In genomic region chr12:71061451-71061850, GRCh38 we compare ENCODE assay signal across 15 cellular contexts.
DNase-seq lines count a peak whose midpoint lies in the region; FAIRE-seq and TF ChIP-seq lines count a peak whose summit lies in the region.
"Had no signal": no experiment of that assay in that cellular context is flagged by ENCODE, and none has a peak within 500 bp of the region (broad histone marks: within the 10 kb centered on the region; RNA-seq: fewer than 3 reads in every experiment).

No MANE protein-coding gene starts in this region.

- no peak for FAIRE-seq in small intestine (lab: Jason Lieb, UNC)
- FAIRE-seq: A549, GM12878, GM18507 had no signal

- H3K9me3 ChIP-seq in small intestine (ENCODE audit: control insufficient read depth, low read depth) = no peaks in the 10 kb centered on the region
- H3K9me3 ChIP-seq: A549 had no signal

- in situ Hi-C loops in Caki2 (cut with HindIII; ENCODE audit: low pct_unique_long_range_greater_than_20kb, low sequenced_read_pairs) = no loop called here

- H3K27ac Mint-ChIP-seq in chondrocyte (ENCODE audit: unreplicated experiment) = no peak overlapping the region
- H3K27ac Mint-ChIP-seq: CD4-positive, CD25-positive, alpha-beta regulatory T cell; HFFc6; IgD-negative memory B cell had no signal

- H3K36me3 Mint-ChIP-seq in chondrocyte (ENCODE audit: low read depth) = no peaks in the 10 kb centered on the region
- H3K36me3 Mint-ChIP-seq: CD4-positive, CD25-positive, alpha-beta regulatory T cell; IgD-negative memory B cell had no signal

- H3K27me3 ChIP-seq in small intestine (ENCODE audit: control insufficient read depth in 2 of 2, insufficient read depth in 2 of 2, low read length in 2 of 2) = no peaks in the 10 kb centered on the region

- H3K36me3 ChIP-seq in small intestine (ENCODE audit: control insufficient read depth in 2 of 2, insufficient read depth in 2 of 2, low read length in 2 of 2) = no peaks in the 10 kb centered on the region

- H3K4me3 ChIP-seq in epithelial cell of proximal tubule (ENCODE audit: low read depth, low read length) (no peak overlapping the region), small intestine (ENCODE audit: low read depth in 1 of 2, low read length in 2 of 2) (no peak overlapping the region)
- H3K4me3 ChIP-seq: A549, GM12878 had no signal

- H3K9me3 Mint-ChIP-seq in chondrocyte (ENCODE audit: low read depth) = peaks cover 3% of the 10 kb centered on the region

- WGBS in small intestine, 3 donors = 19 to 61% (median 42%) methylated on average over 1 of the region's 1 CpG

- DNase-seq in Caki2 (ENCODE audit: low read depth) (peak; percentile 27), epithelial cell of proximal tubule (ENCODE audit: low read depth) (peak; percentile 49), left kidney (ENCODE audit: low read depth, low spot score) (peak; percentile 59), small intestine (peak; percentile 39), chondrocyte (ENCODE audit: low spot score) (no peak), NCI-H1930 (lab: John Stamatoyannopoulos, UW) (no peak)
- no peak for DNase-seq in activated CD4-positive, alpha-beta T cell treated with anti-CD3 and anti-CD28 coated beads for 48 hours
- DNase-seq: CD4-positive, CD25-positive, alpha-beta regulatory T cell; DMS79; HCEC 1CT; HFFc6 had no signal

- H3K4me1 Mint-ChIP-seq in chondrocyte (ENCODE audit: low read depth) = peaks cover 23% of the 10 kb centered on the region
- H3K4me1 Mint-ChIP-seq: CD4-positive, CD25-positive, alpha-beta regulatory T cell; IgD-negative memory B cell had no signal

- TF ChIP-seq CTCF in epithelial cell of proximal tubule (conservative IDR thresholded peaks at IDR 0.05; ENCODE audit: low read depth, low read length) (no peak), chondrocyte (IDR thresholded peaks at IDR 0.05) (no peak)

- H3K27ac ChIP-seq in small intestine (ENCODE audit: low read depth in 1 of 2, low read length in 1 of 2) = no peak overlapping the region
- H3K27ac ChIP-seq: A549 had no signal

- no peaks in the 10 kb centered on the region for H3K4me1 ChIP-seq in small intestine (ENCODE audit: control insufficient read depth in 2 of 2, insufficient read depth in 1 of 2, low read depth in 1 of 2, low read length in 1 of 2)
- H3K4me1 ChIP-seq: A549 had no signal

- H3K27me3 Mint-ChIP-seq in chondrocyte (ENCODE audit: low read depth) = no peaks in the 10 kb centered on the region
- H3K27me3 Mint-ChIP-seq: CD4-positive, CD25-positive, alpha-beta regulatory T cell; IgD-negative memory B cell had no signal

- no peak overlapping the region for H3K4me3 Mint-ChIP-seq in chondrocyte (ENCODE audit: unreplicated experiment)
- H3K4me3 Mint-ChIP-seq: CD4-positive, CD25-positive, alpha-beta regulatory T cell; HFFc6; IgD-negative memory B cell had no signal

Comparison
In these comparisons a context has a peak if more than half of its experiments do, and no peak if none do; other contexts are left out.
1. DNase-seq: peak in Caki2 (single experiment), epithelial cell of proximal tubule (single experiment), left kidney (single experiment) and small intestine (single experiment); none in activated CD4-positive, alpha-beta T cell treated with anti-CD3 and anti-CD28 coated beads for 48 hours (single experiment), chondrocyte (single experiment) and NCI-H1930 (0 of 2).